ENCODE assay signal across 8 cellular contexts in genomic region chr3:14402304-14402811, GRCh38. TPM values are rescaled to one million over a fixed set of nuclear protein-coding genes. Genes with fewer than 3 reads are reported as not detected.
DNase-seq lines count a peak whose midpoint lies in the region; ATAC-seq and TF ChIP-seq lines count a peak whose summit lies in the region.

Gene SLC6A6, plus strand, starts transcription at chr3:14402606. Its CDS starts 41,029 bp downstream, at chr3:14443635.

- H3K36me3 ChIP-seq in CD8-positive, alpha-beta memory T cell (ENCODE audit: insufficient read depth, low read length): no peaks in the 10 kb centered on the region
- H3K36me3 ChIP-seq in lower lobe of right lung: no peaks in the 10 kb centered on the region

- no peaks in the 10 kb centered on the region for H3K9me3 ChIP-seq in CD8-positive, alpha-beta memory T cell (ENCODE audit: low read length)
- H3K9me3 ChIP-seq in lower lobe of right lung: no peaks in the 10 kb centered on the region

- peaks cover 42% of the 10 kb centered on the region for H3K4me1 ChIP-seq in CD8-positive, alpha-beta memory T cell (ENCODE audit: insufficient read depth, low read length)
- peaks cover 51% of the 10 kb centered on the region for H3K4me1 ChIP-seq in lower lobe of right lung

- peak; percentile 70 for ATAC-seq in GM19452 (IDR thresholded peaks at IDR 0.05; ENCODE audit: unreplicated experiment)
- peak; percentile 92 to 96 for ATAC-seq in lower lobe of right lung

- H3K27me3 Mint-ChIP-seq in CD8-positive, alpha-beta memory T cell: no peaks in the 10 kb centered on the region
- peaks cover 2% of the 10 kb centered on the region for H3K27me3 Mint-ChIP-seq in activated CD4-positive, alpha-beta memory T cell treated with anti-CD3 and anti-CD28 coated beads, Interleukin-2, amount 10 ng/mL, durations not matched to agents 7 days and 5 days

- peaks cover 0 to 15% (median 4%) of the 10 kb centered on the region in 3 donors for H3K36me3 Mint-ChIP-seq in CD8-positive, alpha-beta memory T cell
- peaks cover 9% of the 10 kb centered on the region for H3K36me3 Mint-ChIP-seq in activated CD4-positive, alpha-beta memory T cell treated with anti-CD3 and anti-CD28 coated beads, Interleukin-2, amount 10 ng/mL, durations not matched to agents 7 days and 5 days (ENCODE audit: low read depth)

- DNase-seq in CD8-positive, alpha-beta memory T cell: peak; percentile 89 to 97 (median 92)
- DNase-seq in HK-2 (ENCODE audit: unreplicated experiment) (peak; percentile 91), NCI-H82 treated with DMSO at 0.1 percent for 48 hours (lab: John Stamatoyannopoulos, UW; ENCODE audit: unreplicated experiment) (peak; percentile 86), ecto neural progenitor cell (ENCODE audit: low spot score) (peak; percentile 95), lower lobe of right lung (peak; percentile 99)
- DNase-seq in activated CD4-positive, alpha-beta memory T cell treated with anti-CD3 and anti-CD28 coated beads, Interleukin-2, amount 10 ng/mL, durations not matched to agents 7 days and 5 days: peak; percentile 95
- DNase-seq in stimulated activated CD4-positive, alpha-beta T cell treated with anti-CD3 and anti-CD28 coated beads, TNF-alpha, amount 100 ng/mL, for 1 hour (ENCODE audit: low read depth in 3 of 3, low spot score in 1 of 3): peak; percentile 90 to 93 (median 92)

- no peaks in the 10 kb centered on the region for H3K27me3 ChIP-seq in CD8-positive, alpha-beta memory T cell (ENCODE audit: insufficient read depth, low read length, poor library complexity, severe bottlenecking)
- no peaks in the 10 kb centered on the region for H3K27me3 ChIP-seq in lower lobe of right lung (ENCODE audit: low read depth)

- H3K27ac ChIP-seq in CD8-positive, alpha-beta memory T cell (ENCODE audit: low read depth, low read length): peak within 1 kb of the TSS; percentile 89
- peak within 1 kb of the TSS; percentile 95 for H3K27ac ChIP-seq in lower lobe of right lung

- intact Hi-C loops in lower lobe of right lung (cut with DNase I): no loop called here

- H3K9me3 Mint-ChIP-seq in CD8-positive, alpha-beta memory T cell: no peaks in the 10 kb centered on the region
- no peaks in the 10 kb centered on the region for H3K9me3 Mint-ChIP-seq in activated CD4-positive, alpha-beta memory T cell treated with anti-CD3 and anti-CD28 coated beads, Interleukin-2, amount 10 ng/mL, durations not matched to agents 7 days and 5 days

- peak within 1 kb of the TSS; percentile 98 for H3K4me3 ChIP-seq in CD8-positive, alpha-beta memory T cell (ENCODE audit: low read length)
- peak within 1 kb of the TSS; percentile 94 for H3K4me3 ChIP-seq in lower lobe of right lung

- H3K4me3 Mint-ChIP-seq in CD8-positive, alpha-beta memory T cell: peak within 1 kb of the TSS; percentile 91 to 100 (median 98)
- peak within 1 kb of the TSS; percentile 97 for H3K4me3 Mint-ChIP-seq in activated CD4-positive, alpha-beta memory T cell treated with anti-CD3 and anti-CD28 coated beads, Interleukin-2, amount 10 ng/mL, durations not matched to agents 7 days and 5 days

- POLR2A ChIA-PET in CD8-positive, alpha-beta memory T cell (lab: Charles Lee): interaction anchor here (0.7 to 4.3 kb wide), 10 partner anchors 22 to 249 kb away, joined by 3 to 66 read pairs (median 4); partner anchors contain the start of genes CCDC174, LSM3 and XPC
- POLR2A ChIA-PET in activated CD4-positive, alpha-beta memory T cell treated with anti-CD3 and anti-CD28 coated beads, Interleukin-2, amount 10 ng/mL, durations not matched to agents 7 days and 5 days (lab: Charles Lee): interaction anchor here (1.1 to 6.5 kb wide), 13 partner anchors 9 to 249 kb away, joined by 3 to 105 read pairs (median 7); partner anchors contain the start of genes CCDC174, LSM3 and XPC

- CTCF ChIA-PET in CD8-positive, alpha-beta memory T cell (lab: Charles Lee): interaction anchor here (0.6 to 6.5 kb wide), 15 partner anchors 13 to 506 kb away, joined by 3 to 73 read pairs (median 7); partner anchors contain the start of genes LSM3 and XPC
- CTCF ChIA-PET in activated CD4-positive, alpha-beta memory T cell treated with anti-CD3 and anti-CD28 coated beads, Interleukin-2, amount 10 ng/mL, durations not matched to agents 7 days and 5 days (lab: Charles Lee): interaction anchor here (1.0 to 6.7 kb wide), 12 partner anchors 8 to 695 kb away, joined by 3 to 46 read pairs (median 6); no protein-coding TSS in a partner anchor

- TF ChIP-seq CTCF in lower lobe of right lung (IDR thresholded peaks at IDR 0.05): peak; percentile 46

- H3K4me1 Mint-ChIP-seq in CD8-positive, alpha-beta memory T cell: peaks cover 47 to 53% (median 51%) of the 10 kb centered on the region in 3 donors
- peaks cover 47% of the 10 kb centered on the region for H3K4me1 Mint-ChIP-seq in activated CD4-positive, alpha-beta memory T cell treated with anti-CD3 and anti-CD28 coated beads, Interleukin-2, amount 10 ng/mL, durations not matched to agents 7 days and 5 days

- peak within 1 kb of the TSS; percentile 94 to 100 (median 99) for H3K27ac Mint-ChIP-seq in CD8-positive, alpha-beta memory T cell
- H3K27ac Mint-ChIP-seq in activated CD4-positive, alpha-beta memory T cell treated with anti-CD3 and anti-CD28 coated beads, Interleukin-2, amount 10 ng/mL, durations not matched to agents 7 days and 5 days: peak within 1 kb of the TSS; percentile 96

RNA-seq across cellular contexts. Expression of gene SLC6A6, which starts in this region (rescaled TPM):
- 10 to 100 TPM; 44.5 to 44.6 TPM for total RNA-seq in CD8-positive, alpha-beta memory T cell
- 6.6 TPM for polyA plus RNA-seq in CD8-positive, alpha-beta memory T cell
- 10 to 100 TPM; 59.0 to 61.5 TPM for total RNA-seq in activated CD4-positive, alpha-beta memory T cell treated with anti-CD3 and anti-CD28 coated beads, Interleukin-2, amount 10 ng/mL, durations not matched to agents 7 days and 5 days
- total RNA-seq in lower lobe of right lung: 84.0 TPM

Comparison
In these comparisons a context has a peak if more than half of its experiments do, and no peak if none do; other contexts are left out.
1. Peak in every context shown above with its lines: DNase-seq, ATAC-seq, H3K4me3 ChIP-seq and H3K27ac ChIP-seq.